In the genomic region with DNA sequence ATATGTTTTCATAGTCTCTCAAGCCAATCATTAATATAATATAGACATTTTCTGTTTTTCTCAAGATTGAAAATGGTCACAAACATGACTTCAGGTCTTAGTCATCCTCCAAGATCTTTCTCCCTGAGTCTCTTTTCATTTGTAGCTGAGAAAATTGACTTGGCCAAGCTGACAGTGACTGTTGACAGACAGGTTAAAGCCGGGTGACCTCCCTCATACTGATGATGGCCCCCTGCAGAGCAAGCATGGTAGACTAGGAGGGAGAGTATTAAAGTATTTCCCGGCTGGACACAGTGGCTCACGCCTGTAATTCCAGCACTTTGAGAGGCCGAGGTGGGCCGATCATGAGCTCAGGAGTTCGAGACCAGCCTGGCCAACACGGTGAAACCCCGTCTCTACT, we compare ENCODE assay signal across 17 cellular contexts. TPM values are rescaled to one million over a fixed set of nuclear protein-coding genes. Genes with fewer than 3 reads are reported as not detected.
DNase-seq lines count a peak whose midpoint lies in the region; ATAC-seq and TF ChIP-seq lines count a peak whose summit lies in the region.
"Had no signal": no experiment of that assay in that cellular context is flagged by ENCODE, and none has a peak within 500 bp of the region (broad histone marks: within the 10 kb centered on the region; RNA-seq: fewer than 3 reads in every experiment).

No MANE protein-coding gene starts in this region.

- POLR2A ChIA-PET in A673 (lab: Charles Lee; ENCODE audit: low non-redundant PET): no interaction called here
- POLR2A ChIA-PET in MCF 10A (lab: Yijun Ruan, JAX): no interaction called here

- H3K9me3 ChIP-seq in heart left ventricle: no peaks in the 10 kb centered on the region
- no peaks in the 10 kb centered on the region for H3K9me3 ChIP-seq in OCI-LY3 (ENCODE audit: insufficient read depth, low read length)
- H3K9me3 ChIP-seq in endodermal cell (ENCODE audit: control insufficient read depth, low read length): no peaks in the 10 kb centered on the region
- H3K9me3 ChIP-seq in A673 (ENCODE audit: low read depth, low read length, poor library complexity, severe bottlenecking): no peaks in the 10 kb centered on the region
- H3K9me3 ChIP-seq: BE2C, HAP-1 had no signal

- H3K9ac ChIP-seq in OCI-LY3 (ENCODE audit: low read length) (no peak overlapping the region), endodermal cell (ENCODE audit: extremely low read depth, low read length, poor library complexity, severe bottlenecking) (no peak overlapping the region)

- H3K27ac Mint-ChIP-seq in endodermal cell: no peak overlapping the region
- no peak overlapping the region for H3K27ac Mint-ChIP-seq in MCF 10A (ENCODE audit: low read depth, unreplicated experiment)
- H3K27ac Mint-ChIP-seq: CD4-positive, CD25-positive, alpha-beta regulatory T cell; CD8-positive, alpha-beta memory T cell; IgD-negative memory B cell had no signal

- H3K4me1 ChIP-seq in heart left ventricle: peaks cover 0 to 6% (median 1%) of the 10 kb centered on the region in 12 donors
- peaks cover 52% of the 10 kb centered on the region for H3K4me1 ChIP-seq in OCI-LY3 (ENCODE audit: low read length)
- no peaks in the 10 kb centered on the region for H3K4me1 ChIP-seq in endodermal cell (ENCODE audit: control insufficient read depth, insufficient read depth, low read length)
- no peaks in the 10 kb centered on the region for H3K4me1 ChIP-seq in A673 (ENCODE audit: insufficient read depth, low read length, poor library complexity, severe bottlenecking)
- H3K4me1 ChIP-seq: BE2C, HAP-1 had no signal

- peak overlapping the region; percentile 16; the same call in 1 of the 2 replicates for H2AFZ ChIP-seq in OCI-LY3 (ENCODE audit: low read depth, low read length)

- CTCF ChIA-PET in A673 (lab: Charles Lee): no interaction called here
- CTCF ChIA-PET in MCF 10A (lab: Yijun Ruan, JAX): interaction anchor here (0.6 to 1.4 kb wide), 5 partner anchors 8 to 348 kb away, joined by 3 to 6 read pairs (median 3); no protein-coding TSS in a partner anchor

- H3K4me3 Mint-ChIP-seq in endodermal cell (no peak overlapping the region), MCF 10A (ENCODE audit: unreplicated experiment) (no peak overlapping the region)
- H3K4me3 Mint-ChIP-seq: CD4-positive, CD25-positive, alpha-beta regulatory T cell; CD8-positive, alpha-beta memory T cell; IgD-negative memory B cell had no signal

- H3K4me2 ChIP-seq in OCI-LY3 (ENCODE audit: low read length): peak overlapping the region; percentile 61

- H3K27me3 Mint-ChIP-seq in endodermal cell (ENCODE audit: insufficient read depth) (peaks cover 5% of the 10 kb centered on the region), MCF 10A (ENCODE audit: insufficient read depth, unreplicated experiment) (no peaks in the 10 kb centered on the region)

- H3K79me2 ChIP-seq in OCI-LY3 (ENCODE audit: low read length): no peaks in the 10 kb centered on the region

- H3K4me3 ChIP-seq in heart left ventricle (no peak overlapping the region), OCI-LY3 (ENCODE audit: low read length) (peak overlapping the region; percentile 47; the same call in 1 of the 2 replicates), endodermal cell (ENCODE audit: low read length) (no peak overlapping the region), A673 (ENCODE audit: low read depth, low read length, poor library complexity, severe bottlenecking) (no peak overlapping the region)
- H3K4me3 ChIP-seq: HAP-1 had no signal

- H3K4me1 Mint-ChIP-seq in endodermal cell: peaks cover 13% of the 10 kb centered on the region
- H3K4me1 Mint-ChIP-seq in MCF 10A (ENCODE audit: insufficient read depth, unreplicated experiment): no peaks in the 10 kb centered on the region
- H3K4me1 Mint-ChIP-seq: CD4-positive, CD25-positive, alpha-beta regulatory T cell had no signal

- intact Hi-C loops in cardiac septum (cut with DNase I): no loop called here
- intact Hi-C loops in heart left ventricle (cut with DNase I): no loop called here
- intact Hi-C loops in A673 (cut with micrococcal nuclease; ENCODE audit: unreplicated experiment): no loop called here
- intact Hi-C loops in MCF 10A (cut with micrococcal nuclease): no loop called here

- BruUV-seq in A673 (replicated peaks; lab: Mats Ljungman, UMichigan): no TSS peak
- no TSS peak for BruUV-seq in MCF 10A (replicated peaks; lab: Mats Ljungman, UMichigan)

- H3K9me3 Mint-ChIP-seq in endodermal cell (no peaks in the 10 kb centered on the region), MCF 10A (ENCODE audit: unreplicated experiment) (peaks cover 7% of the 10 kb centered on the region)
- H3K9me3 Mint-ChIP-seq: CD8-positive, alpha-beta memory T cell had no signal

- no peaks in the 10 kb centered on the region for H3K36me3 Mint-ChIP-seq in endodermal cell (ENCODE audit: low read depth)
- no peaks in the 10 kb centered on the region for H3K36me3 Mint-ChIP-seq in MCF 10A (ENCODE audit: insufficient read depth, unreplicated experiment)
- H3K36me3 Mint-ChIP-seq: CD4-positive, CD25-positive, alpha-beta regulatory T cell; CD8-positive, alpha-beta memory T cell; IgD-negative memory B cell had no signal

- H3K36me3 ChIP-seq in heart left ventricle (no peaks in the 10 kb centered on the region), OCI-LY3 (replicated peaks; ENCODE audit: low read depth, low read length) (no peaks in the 10 kb centered on the region), endodermal cell (ENCODE audit: control insufficient read depth, insufficient read depth, low read length) (no peaks in the 10 kb centered on the region), A673 (ENCODE audit: insufficient read depth, low read length, poor library complexity, severe bottlenecking) (no peaks in the 10 kb centered on the region)
- H3K36me3 ChIP-seq: BE2C, HAP-1 had no signal

- H4K20me1 ChIP-seq in OCI-LY3 (ENCODE audit: insufficient read depth, low read length): no peaks in the 10 kb centered on the region

- DNase-seq in cardiac septum (ENCODE audit: low spot score) (peak; percentile 44), heart left ventricle (no peak), endodermal cell (peak; percentile 40), A673 (ENCODE audit: low spot score) (no peak), MCF 10A (ENCODE audit: unreplicated experiment) (no peak)
- DNase-seq: ACHN; BE2C; C1 segment of cervical spinal cord; CD4-positive, CD25-positive, alpha-beta regulatory T cell; CD8-positive, alpha-beta memory T cell; COR-L47; GDM1 had no signal

- TF ChIP-seq CTCF in heart left ventricle (IDR thresholded peaks at IDR 0.05): no peak
- no peak for TF ChIP-seq CTCF in OCI-LY3 (IDR thresholded peaks at IDR 0.05; ENCODE audit: low read depth, low read length)
- no peak for TF ChIP-seq CTCF in endodermal cell (conservative IDR thresholded peaks at IDR 0.05)
- TF ChIP-seq CTCF in A673 (conservative IDR thresholded peaks at IDR 0.05; ENCODE audit: low read depth, low read length): no peak
- no peak for TF ChIP-seq CTCF in MCF 10A (IDR thresholded peaks at IDR 0.05; ENCODE audit: unreplicated experiment)

- ATAC-seq in heart left ventricle: no peak
- no peak for ATAC-seq in GM19328 (IDR thresholded peaks at IDR 0.05; ENCODE audit: unreplicated experiment)
- ATAC-seq: HepG2 had no signal

- TF ChIP-seq POLR2A in heart left ventricle (IDR thresholded peaks at IDR 0.05): no peak

- H3K27me3 ChIP-seq in heart left ventricle: no peaks in the 10 kb centered on the region
- H3K27me3 ChIP-seq in OCI-LY3 (ENCODE audit: low read depth, low read length): no peaks in the 10 kb centered on the region
- H3K27me3 ChIP-seq in endodermal cell (ENCODE audit: control insufficient read depth, insufficient read depth, low read length, poor library complexity, severe bottlenecking): no peaks in the 10 kb centered on the region
- no peaks in the 10 kb centered on the region for H3K27me3 ChIP-seq in A673 (replicated peaks; ENCODE audit: insufficient read depth, low read depth, low read length, poor library complexity)
- H3K27me3 ChIP-seq: BE2C had no signal

- WGBS in heart left ventricle, 4 donors: 85 to 92% (median 90%) methylated on average over 8 of the region's 8 CpGs
- 90 to 95% methylated on average over 7 to 8 of the region's 8 CpGs for WGBS in endodermal cell (ENCODE audit: insufficient coverage in 1 of 2, insufficient read length in 1 of 2), 2 experiments

- H3K27ac ChIP-seq in heart left ventricle (no peak overlapping the region), OCI-LY3 (ENCODE audit: low read length) (no peak overlapping the region), endodermal cell (ENCODE audit: low read depth, low read length) (no peak overlapping the region), A673 (ENCODE audit: low read depth, low read length, poor library complexity, severe bottlenecking) (no peak overlapping the region)

RNA-seq across cellular contexts. Expression of gene KIAA1614, which starts 6.8 kb away (rescaled TPM):
- total RNA-seq in cardiac septum (11.4 TPM), heart left ventricle (10 to 100 TPM in 1 of 9 donors, 1 to 10 TPM in 8; 4.3 to 12.1 (median 6.5) TPM), endodermal cell (1 to 10 TPM; 3.3 to 5.8 TPM), A673 (2021) (0.67 and 0.94 TPM in 2 replicates), MCF 10A (2022) (0.66 and 1.1 TPM in 2 replicates)
- 1 to 10 TPM; 6.3 to 9.4 TPM for polyA plus RNA-seq in heart left ventricle
- 1.2 TPM for polyA plus RNA-seq in endodermal cell (2013, experiment 1 of 2)
- 1.3 TPM for polyA plus RNA-seq in endodermal cell (2013, experiment 2 of 2)
- polyA plus RNA-seq: IgD-negative memory B cell had no signal

Comparison
In these comparisons a context has a peak if more than half of its experiments do, and no peak if none do; other contexts are left out.
1. DNase-seq: peak in cardiac septum (single experiment) and endodermal cell (single experiment); none in heart left ventricle (0 of 5), A673 (single experiment) and MCF 10A (single experiment).